25 cellular contexts compared by ENCODE assay signal in the genomic region with DNA sequence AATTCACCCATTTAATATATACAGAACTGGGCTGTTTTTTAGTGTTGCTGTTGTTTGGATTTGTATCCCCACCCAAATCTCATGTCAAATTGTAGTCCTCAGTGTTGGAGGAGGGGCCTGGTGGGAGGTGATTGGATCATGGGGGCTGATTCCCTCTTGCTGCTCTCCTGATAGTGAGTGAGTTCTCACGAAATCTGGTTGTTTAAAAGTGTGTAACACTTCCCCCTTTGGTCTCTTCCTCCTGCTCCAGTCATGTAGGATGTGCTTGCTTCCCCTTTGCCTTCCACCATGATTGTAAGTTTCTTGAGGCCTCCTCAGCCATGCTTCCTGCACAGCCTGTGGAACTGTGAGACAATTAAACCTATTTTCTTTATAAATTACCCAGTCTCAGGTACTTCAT.
"Had no signal": no experiment of that assay in that cellular context is flagged by ENCODE, and none has a peak within 500 bp of the region (broad histone marks: within the 10 kb centered on the region; RNA-seq: fewer than 3 reads in every experiment).

No MANE protein-coding gene starts in this region.

- H3K4me3 ChIP-seq: adrenal gland, body of pancreas, breast epithelium, MG63 had no signal

- H3K4me1 ChIP-seq: adrenal gland, body of pancreas, breast epithelium had no signal

- H3K9me3 ChIP-seq: adrenal gland, body of pancreas, breast epithelium, MG63 had no signal

- H3K27ac ChIP-seq: adrenal gland, body of pancreas, breast epithelium had no signal

- H3K27me3 ChIP-seq: adrenal gland, body of pancreas, breast epithelium, MG63 had no signal

- H3K36me3 Mint-ChIP-seq: activated CD4-positive, alpha-beta memory T cell treated with anti-CD3 and anti-CD28 coated beads for 36 hours; activated naive CD4-positive, alpha-beta T cell treated with anti-CD3 and anti-CD28 coated beads, Interleukin-2, amount 50 U/mL, for 72 hours; WTC11 had no signal

- H3K36me3 ChIP-seq: adrenal gland, breast epithelium, MG63 had no signal

- H3K9me3 Mint-ChIP-seq: activated CD4-positive, alpha-beta memory T cell treated with anti-CD3 and anti-CD28 coated beads for 36 hours; activated naive CD4-positive, alpha-beta T cell treated with anti-CD3 and anti-CD28 coated beads for 36 hours; activated naive CD4-positive, alpha-beta T cell treated with anti-CD3 and anti-CD28 coated beads, Interleukin-2, amount 50 U/mL, for 72 hours; activated T-cell treated with anti-CD3 and anti-CD28 coated beads, Interleukin-2, amount 50 U/mL, for 4 hours; activated T-helper 1 cell treated with anti-CD3 and anti-CD28 coated beads, Interleukin-12 subunit alpha, Interleukin-12 subunit beta, Interleukin-2, Interleukin-4 antibody, amounts not matched to agents 30 ng/mL and 10 ng/mL and 1 ng/mL, durations not matched to agents 14 hours and 24 hours and 36 hours; WTC11 had no signal

- H3K27me3 Mint-ChIP-seq: activated CD4-positive, alpha-beta memory T cell treated with anti-CD3 and anti-CD28 coated beads for 36 hours had no signal

- DNase-seq: activated CD4-positive, alpha-beta memory T cell treated with anti-CD3 and anti-CD28 coated beads for 36 hours; activated CD4-positive, alpha-beta T cell treated with anti-CD3 and anti-CD28 coated beads for 4 hours; activated CD4-positive, alpha-beta T cell treated with anti-CD3 and anti-CD28 coated beads, Interleukin-2, amount 50 U/mL, for 1 hour; activated CD8-positive, alpha-beta memory T cell treated with anti-CD3 and anti-CD28 coated beads, Interleukin-2, amount 50 U/mL, for 4 hours; activated gamma-delta T cell treated with Interleukin-2 at 50 U/mL for 16 hours; activated naive CD4-positive, alpha-beta T cell treated with anti-CD3 and anti-CD28 coated beads for 36 hours; activated T-cell treated with anti-CD3 and anti-CD28 coated beads for 4 hours; activated T-cell treated with anti-CD3 and anti-CD28 coated beads, Interleukin-2, amount 50 U/mL, for 4 hours; adrenal gland; body of pancreas; Karpas-422; MG63; NCI-H1092; NCI-H1436 treated with DMSO at 0.1 percent for 48 hours; NCI-H1694 treated with DMSO at 0.1 percent for 48 hours; NCI-H2029; NCI-H345; NCI-H524 treated with DMSO at 0.1 percent for 48 hours; Right ventricle myocardium superior; T1000 had no signal

- ATAC-seq: activated CD4-positive, CD25-positive, alpha-beta regulatory T cell treated with anti-CD3 and anti-CD28 coated beads, Interleukin-2, amount 50 U/mL, for 24 hours; activated naive CD4-positive, alpha-beta T cell treated with anti-CD3 and anti-CD28 coated beads, Interleukin-2, amount 50 U/mL, for 72 hours; activated T-cell treated with anti-CD3 and anti-CD28 coated beads, Interleukin-2, amount 50 U/mL, for 4 hours; body of pancreas; WTC11 had no signal

- H3K27ac Mint-ChIP-seq: activated CD4-positive, alpha-beta memory T cell treated with anti-CD3 and anti-CD28 coated beads for 36 hours; activated naive CD4-positive, alpha-beta T cell treated with anti-CD3 and anti-CD28 coated beads for 36 hours; activated naive CD4-positive, alpha-beta T cell treated with anti-CD3 and anti-CD28 coated beads, Interleukin-2, amount 50 U/mL, for 72 hours; activated T-helper 1 cell treated with anti-CD3 and anti-CD28 coated beads, Interleukin-12 subunit alpha, Interleukin-12 subunit beta, Interleukin-2, Interleukin-4 antibody, amounts not matched to agents 30 ng/mL and 10 ng/mL and 1 ng/mL, durations not matched to agents 14 hours and 24 hours and 36 hours; WTC11 had no signal

- H3K4me3 Mint-ChIP-seq: activated CD4-positive, alpha-beta memory T cell treated with anti-CD3 and anti-CD28 coated beads for 36 hours; activated naive CD4-positive, alpha-beta T cell treated with anti-CD3 and anti-CD28 coated beads for 36 hours; activated T-cell treated with anti-CD3 and anti-CD28 coated beads, Interleukin-2, amount 50 U/mL, for 4 hours; activated T-helper 1 cell treated with anti-CD3 and anti-CD28 coated beads, Interleukin-12 subunit alpha, Interleukin-12 subunit beta, Interleukin-2, Interleukin-4 antibody, amounts not matched to agents 30 ng/mL and 10 ng/mL and 1 ng/mL, durations not matched to agents 14 hours and 24 hours and 36 hours; WTC11 had no signal
